Comparison of ENCODE assay signal across 8 cellular contexts in the genomic region with DNA sequence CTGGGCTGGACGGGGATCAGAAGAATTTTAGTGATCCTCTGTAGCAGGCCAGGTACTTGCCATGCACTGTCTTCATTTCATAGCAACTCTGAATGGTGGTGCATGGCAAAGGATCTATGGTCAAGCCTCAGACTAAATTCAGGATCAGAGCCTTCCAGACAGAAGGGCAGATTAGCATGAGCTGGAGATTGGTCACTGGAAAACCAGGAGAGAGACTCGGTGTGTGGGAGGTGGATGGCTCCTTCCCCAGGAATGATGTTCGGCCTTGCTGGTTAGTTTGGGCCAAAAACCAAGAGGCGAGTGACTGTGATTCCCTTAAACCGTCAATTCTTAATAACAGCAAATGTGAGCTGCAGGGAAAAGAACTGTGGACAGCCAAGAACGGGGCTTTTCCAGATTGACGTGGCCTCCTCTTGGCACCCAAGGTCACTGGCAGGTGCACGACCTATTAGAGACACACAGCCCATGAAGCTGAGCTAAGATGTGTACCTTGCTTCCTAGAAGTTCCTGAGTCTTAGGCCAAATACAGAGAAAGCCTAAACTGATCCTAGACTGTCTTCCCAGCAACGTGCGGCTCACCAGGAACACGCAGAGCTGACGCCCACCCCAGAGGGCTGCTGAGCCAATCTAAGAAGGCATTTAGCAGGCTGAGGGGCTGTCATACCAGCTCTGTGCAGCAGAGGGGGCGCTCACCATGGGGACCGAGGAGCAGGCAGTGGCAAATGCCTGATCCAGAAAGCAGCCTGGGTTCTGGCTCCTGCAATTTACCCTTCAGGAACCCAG. TPM values are rescaled to one million over a fixed set of nuclear protein-coding genes. Genes with fewer than 3 reads are reported as not detected.
A peak's percentile ranks its signal among the peaks of the same experiment; 100 is the strongest.
DNase-seq lines count a peak whose midpoint lies in the region; ATAC-seq and TF ChIP-seq lines count a peak whose summit lies in the region.

No MANE protein-coding gene starts in this region.

- H3F3A ChIP-seq in GM23248 (ENCODE audit: insufficient read depth) (peaks cover 11% of the 10 kb centered on the region), OCI-LY1 (ENCODE audit: insufficient read depth, low read length) (no peaks in the 10 kb centered on the region)

- H3K4me1 ChIP-seq in GM23248 (ENCODE audit: insufficient read depth) (peaks cover 24% of the 10 kb centered on the region), OCI-LY1 (ENCODE audit: insufficient read depth, low read length, severe bottlenecking) (no peaks in the 10 kb centered on the region)

- H4K20me1 ChIP-seq in GM23248 (ENCODE audit: insufficient read depth) (no peaks in the 10 kb centered on the region), OCI-LY1 (ENCODE audit: insufficient read depth, low read length) (no peaks in the 10 kb centered on the region)

- no peak overlapping the region for H3K4me2 ChIP-seq in GM23248 (ENCODE audit: unreplicated experiment)
- no peak overlapping the region for H3K4me2 ChIP-seq in OCI-LY1 (ENCODE audit: low read length)

- TF ChIP-seq CTCF in OCI-LY1 (IDR thresholded peaks at IDR 0.05; ENCODE audit: low read length), result peak; percentile 80
- peak; percentile 85 to 92 (median 89) for TF ChIP-seq CTCF in nephron (IDR thresholded peaks at IDR 0.05; ENCODE audit: unreplicated experiment in 3 of 3)

- peaks cover 16% of the 10 kb centered on the region for H3K4me1 Mint-ChIP-seq in nephron
- no peaks in the 10 kb centered on the region for H3K4me1 Mint-ChIP-seq in stimulated activated naive B cell treated with anti-CD40 and anti-IgM and Interleukin-4, amounts not matched to agents 10 μg/mL and 1 μg/mL and 100 μg/mL, for 72 hours

- DNase-seq in AG20443 (ENCODE audit: low spot score), result peak; percentile 84
- peak; percentile 81 for DNase-seq in GM23248
- peak; percentile 88 for DNase-seq in activated CD8-positive, alpha-beta memory T cell treated with anti-CD3 and anti-CD28 coated beads, Interleukin-2, amount 50 U/mL, for 48 hours
- peak; percentile 70 to 86 for DNase-seq in erythroblast (lab: John Stamatoyannopoulos, UW)
- DNase-seq in stimulated activated naive B cell treated with anti-CD40 and anti-IgM and Interleukin-4, amounts not matched to agents 10 μg/mL and 1 μg/mL and 100 μg/mL, for 72 hours, result peak; percentile 49

- H3K9ac ChIP-seq in GM23248 (no peak overlapping the region), OCI-LY1 (ENCODE audit: low read length) (no peak overlapping the region)

- H3K27me3 ChIP-seq in GM23248 (replicated peaks; ENCODE audit: insufficient read depth), result no peaks in the 10 kb centered on the region
- no peaks in the 10 kb centered on the region for H3K27me3 ChIP-seq in OCI-LY1 (ENCODE audit: insufficient read depth, low read length)

- peaks cover 12% of the 10 kb centered on the region for H3K36me3 Mint-ChIP-seq in nephron (ENCODE audit: low read depth)
- H3K36me3 Mint-ChIP-seq in stimulated activated naive B cell treated with anti-CD40 and anti-IgM and Interleukin-4, amounts not matched to agents 10 μg/mL and 1 μg/mL and 100 μg/mL, for 72 hours, result peaks cover 10 to 26% of the 10 kb centered on the region in 2 donors

- WGBS in GM23248 (ENCODE audit: low coverage in 1 of 2, low lambda C conversion rate in 2 of 2, missing lambda C conversion rate in 2 of 2), 2 experiments, result 29 to 30% methylated on average over 14 of the region's 14 CpGs

- no peaks in the 10 kb centered on the region for H3K9me2 ChIP-seq in GM23248 (ENCODE audit: insufficient read depth)
- H3K9me2 ChIP-seq in OCI-LY1 (ENCODE audit: low read depth, low read length), result no peaks in the 10 kb centered on the region

- H3K36me3 ChIP-seq in GM23248 (ENCODE audit: low read depth) (no peaks in the 10 kb centered on the region), OCI-LY1 (ENCODE audit: insufficient read depth, low read length) (no peaks in the 10 kb centered on the region)

- no peaks in the 10 kb centered on the region for H3K9me3 Mint-ChIP-seq in nephron
- no peaks in the 10 kb centered on the region for H3K9me3 Mint-ChIP-seq in stimulated activated naive B cell treated with anti-CD40 and anti-IgM and Interleukin-4, amounts not matched to agents 10 μg/mL and 1 μg/mL and 100 μg/mL, for 72 hours

- H3K4me3 ChIP-seq in GM23248, result no peak overlapping the region
- no peak overlapping the region for H3K4me3 ChIP-seq in OCI-LY1 (ENCODE audit: low read depth, low read length, poor library complexity, severe bottlenecking)

- no peaks in the 10 kb centered on the region for H3K9me3 ChIP-seq in GM23248 (ENCODE audit: low read depth)
- no peaks in the 10 kb centered on the region for H3K9me3 ChIP-seq in OCI-LY1 (ENCODE audit: low read length)

- H3K27me3 Mint-ChIP-seq in nephron (ENCODE audit: low read depth), result peaks cover 33% of the 10 kb centered on the region
- no peaks in the 10 kb centered on the region for H3K27me3 Mint-ChIP-seq in stimulated activated naive B cell treated with anti-CD40 and anti-IgM and Interleukin-4, amounts not matched to agents 10 μg/mL and 1 μg/mL and 100 μg/mL, for 72 hours

- H3K4me3 Mint-ChIP-seq in nephron, result no peak overlapping the region
- H3K4me3 Mint-ChIP-seq in stimulated activated naive B cell treated with anti-CD40 and anti-IgM and Interleukin-4, amounts not matched to agents 10 μg/mL and 1 μg/mL and 100 μg/mL, for 72 hours, result no peak overlapping the region

- in situ Hi-C loops in GM23248 (cut with MboI), result no loop called here

- no peak for TF ChIP-seq POLR2A in erythroblast (IDR thresholded peaks at IDR 0.05; ENCODE audit: low read length)

- H3K27ac Mint-ChIP-seq in nephron, result no peak overlapping the region
- H3K27ac Mint-ChIP-seq in stimulated activated naive B cell treated with anti-CD40 and anti-IgM and Interleukin-4, amounts not matched to agents 10 μg/mL and 1 μg/mL and 100 μg/mL, for 72 hours, result no peak overlapping the region

- peak; percentile 82 for ATAC-seq in stimulated activated naive B cell treated with anti-CD40 and anti-IgM and Interleukin-4, amounts not matched to agents 10 μg/mL and 1 μg/mL and 100 μg/mL, for 72 hours (replicated peaks)
- no peak for ATAC-seq in GM21526 (IDR thresholded peaks at IDR 0.05; ENCODE audit: low FRiP score, unreplicated experiment)

- no peak overlapping the region for H2AFZ ChIP-seq in GM23248
- H2AFZ ChIP-seq in OCI-LY1 (ENCODE audit: low read length), result no peak overlapping the region

- H3K27ac ChIP-seq in GM23248 (no peak overlapping the region), OCI-LY1 (ENCODE audit: low read depth, low read length, poor library complexity, severe bottlenecking) (no peak overlapping the region)

- H3K79me2 ChIP-seq in GM23248 (ENCODE audit: insufficient read depth) (no peaks in the 10 kb centered on the region), OCI-LY1 (ENCODE audit: insufficient read depth, low read length) (no peaks in the 10 kb centered on the region)

RNA-seq across cellular contexts. Expression of gene ALDH4A1, which starts 18.5 kb away (rescaled TPM):
- total RNA-seq in GM23248 (2014; rRNA removed; shearing (Covaris generic)), result 13.3 and 26.4 TPM in 2 replicates
- 10.9 and 11.2 TPM in 2 replicates for polyA plus RNA-seq in GM23248 (2016; fragmentation: Nextera tagmentation; extraction: Ambion mirVana)

RNA-seq across cellular contexts. Expression of gene TAS1R2, which starts 24.4 kb away (rescaled TPM):
- not detected in 2 replicates for total RNA-seq in GM23248 (2014; rRNA removed; shearing (Covaris generic))
- not detected in 2 replicates for polyA plus RNA-seq in GM23248 (2016; fragmentation: Nextera tagmentation; extraction: Ambion mirVana)
